1 cellular context compared by ENCODE assay signal in the genomic region with DNA sequence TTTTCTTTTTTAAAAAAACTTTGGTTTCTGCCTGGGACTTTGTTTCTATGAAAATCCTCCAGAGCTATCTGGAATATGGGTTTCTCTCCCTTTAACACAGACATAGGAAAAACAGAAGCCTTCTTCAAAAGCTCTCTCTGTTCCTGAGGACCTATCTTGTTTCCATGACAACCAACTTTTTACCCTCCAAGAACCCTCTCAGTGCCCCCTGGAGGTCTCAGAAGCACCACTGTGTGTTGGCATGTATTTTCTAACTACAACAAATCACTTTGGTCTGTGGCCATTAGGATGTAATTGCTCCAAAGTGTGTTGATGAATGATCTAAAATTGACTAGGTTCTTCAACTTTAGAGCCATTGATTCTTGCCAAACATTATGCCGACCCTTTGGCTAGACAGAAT.
TF ChIP-seq lines count a peak whose summit lies in the region.

No MANE protein-coding gene starts in this region.

TF ChIP-seq in H1, 55 proteins besides CTCF, POLR2A, EP300 and RAD21:
- TF ChIP-seq BACH1 (IDR thresholded peaks at IDR 0.05; ENCODE audit: low read length): no peak
- TF ChIP-seq BRCA1 (IDR thresholded peaks at IDR 0.05; ENCODE audit: low read depth, low read length): no peak
- no peak for TF ChIP-seq GTF2F1 (IDR thresholded peaks at IDR 0.05; ENCODE audit: borderline replicate concordance, low read depth, low read length)
- no peak for TF ChIP-seq RBBP5 (IDR thresholded peaks at IDR 0.05; ENCODE audit: borderline replicate concordance, low read depth, low read length)
- no peak for TF ChIP-seq ZNF274 (IDR thresholded peaks at IDR 0.05; ENCODE audit: borderline replicate concordance, extremely low read depth, low read length)
- no peak for TF ChIP-seq EZH2 (IDR thresholded peaks at IDR 0.05; ENCODE audit: low read depth, low read length, severe bottlenecking)
- no peak for TF ChIP-seq SP4 (IDR thresholded peaks at IDR 0.05; ENCODE audit: low read length)
- no peak for TF ChIP-seq CTBP2 (IDR thresholded peaks at IDR 0.05; ENCODE audit: borderline replicate concordance, insufficient read depth, insufficient read length, low read length)
- no peak for TF ChIP-seq TEAD4 (IDR thresholded peaks at IDR 0.05; ENCODE audit: low read depth, low read length)
- no peak for TF ChIP-seq HDAC2 (IDR thresholded peaks at IDR 0.05; ENCODE audit: borderline replicate concordance in 1 of 2, low read depth in 2 of 2, low read length in 2 of 2)
- TF ChIP-seq TAF1 (IDR thresholded peaks at IDR 0.05; ENCODE audit: low read depth, low read length): no peak
- no peak for TF ChIP-seq PHF8 (conservative IDR thresholded peaks at IDR 0.05; ENCODE audit: low read depth, low read length)
